ENCODE assay signal across 12 cellular contexts in genomic region chr20:32368930-32369329, GRCh38. TPM values are rescaled to one million over a fixed set of nuclear protein-coding genes. Genes with fewer than 3 reads are reported as not detected.
DNase-seq lines count a peak whose midpoint lies in the region; ATAC-seq and TF ChIP-seq lines count a peak whose summit lies in the region.
"Had no signal": no experiment of that assay in that cellular context is flagged by ENCODE, and none has a peak within 500 bp of the region (broad histone marks: within the 10 kb centered on the region; RNA-seq: fewer than 3 reads in every experiment).

No MANE protein-coding gene starts in this region.

- no peaks in the 10 kb centered on the region for H3K9me3 ChIP-seq in smooth muscle cell (replicated peaks; ENCODE audit: low read depth)
- H3K9me3 ChIP-seq: breast epithelium, right atrium auricular region had no signal

- peak overlapping the region; percentile 50 for H3K27ac ChIP-seq in smooth muscle cell (ENCODE audit: low read depth)
- H3K27ac ChIP-seq: breast epithelium, right atrium auricular region had no signal

- H3F3A ChIP-seq in smooth muscle cell (ENCODE audit: low read depth): peaks cover 7% of the 10 kb centered on the region

- no peak overlapping the region for H3K9ac ChIP-seq in smooth muscle cell (ENCODE audit: low read depth)

- 64% methylated on average over 6 of the region's 6 CpGs for WGBS in smooth muscle cell (ENCODE audit: low lambda C conversion rate)

- H3K4me3 ChIP-seq in choroid plexus epithelial cell (ENCODE audit: low read depth, low read length) (no peak overlapping the region), smooth muscle cell (no peak overlapping the region)
- H3K4me3 ChIP-seq: breast epithelium, right atrium auricular region had no signal

- peaks cover 99% of the 10 kb centered on the region for H4K20me1 ChIP-seq in smooth muscle cell (ENCODE audit: low read depth)

- H2AFZ ChIP-seq in smooth muscle cell (ENCODE audit: low read depth): no peak overlapping the region

- peak overlapping the region; percentile 46 for H3K4me2 ChIP-seq in smooth muscle cell

- H3K27me3 Mint-ChIP-seq in activated T-cell treated with anti-CD3 and anti-CD28 coated beads, Interleukin-2, amount 50 U/mL, for 24 hours: no peaks in the 10 kb centered on the region
- no peaks in the 10 kb centered on the region for H3K27me3 Mint-ChIP-seq in activated T-cell treated with anti-CD3 and anti-CD28 coated beads, Interleukin-2, amount 50 U/mL, for 72 hours (ENCODE audit: low read depth)
- H3K27me3 Mint-ChIP-seq: activated CD4-positive, alpha-beta memory T cell treated with anti-CD3 and anti-CD28 coated beads for 36 hours had no signal

- H3K27me3 ChIP-seq in smooth muscle cell (ENCODE audit: low read depth): no peaks in the 10 kb centered on the region
- H3K27me3 ChIP-seq: breast epithelium, right atrium auricular region had no signal

- H3K9me3 Mint-ChIP-seq in activated T-cell treated with anti-CD3 and anti-CD28 coated beads, Interleukin-2, amount 50 U/mL, for 24 hours: no peaks in the 10 kb centered on the region
- H3K9me3 Mint-ChIP-seq in activated T-cell treated with anti-CD3 and anti-CD28 coated beads, Interleukin-2, amount 50 U/mL, for 72 hours: no peaks in the 10 kb centered on the region
- H3K9me3 Mint-ChIP-seq: activated CD4-positive, alpha-beta memory T cell treated with anti-CD3 and anti-CD28 coated beads for 36 hours had no signal

- peak overlapping the region; percentile 53 for H3K27ac Mint-ChIP-seq in activated T-cell treated with anti-CD3 and anti-CD28 coated beads, Interleukin-2, amount 50 U/mL, for 24 hours
- H3K27ac Mint-ChIP-seq in activated T-cell treated with anti-CD3 and anti-CD28 coated beads, Interleukin-2, amount 50 U/mL, for 72 hours: no peak overlapping the region

- no peak for ATAC-seq in activated T-cell treated with anti-CD3 and anti-CD28 coated beads, Interleukin-2, amount 50 U/mL, for 72 hours (replicated peaks in 1 of 2)

- peaks cover 72% of the 10 kb centered on the region for H3K36me3 Mint-ChIP-seq in activated T-cell treated with anti-CD3 and anti-CD28 coated beads, Interleukin-2, amount 50 U/mL, for 24 hours (ENCODE audit: low read depth)
- H3K36me3 Mint-ChIP-seq in activated T-cell treated with anti-CD3 and anti-CD28 coated beads, Interleukin-2, amount 50 U/mL, for 72 hours (ENCODE audit: insufficient read depth in 2 of 2): peaks cover 2 to 31% of the 10 kb centered on the region in 2 donors

- no peak for DNase-seq in activated T-cell treated with anti-CD3 and anti-CD28 coated beads, Interleukin-2, amount 50 U/mL, for 24 hours
- no peak for DNase-seq in activated T-cell treated with anti-CD3 and anti-CD28 coated beads, Interleukin-2, amount 50 U/mL, for 72 hours
- peak; percentile 32 for DNase-seq in M059J (ENCODE audit: low read depth)
- peak; percentile 82 for DNase-seq in choroid plexus epithelial cell (ENCODE audit: low read depth)
- no peak for DNase-seq in smooth muscle cell (lab: John Stamatoyannopoulos, UW; ENCODE audit: unreplicated experiment)
- DNase-seq in NCI-H446 (lab: John Stamatoyannopoulos, UW): no peak
- no peak for DNase-seq in GM19240 (ENCODE audit: insufficient read length, low spot score)
- no peak for DNase-seq in activated effector memory CD4-positive, alpha-beta T cell treated with anti-CD3 and anti-CD28 coated beads, Interleukin-2, amount 50 U/mL, for 16 hours
- DNase-seq: activated CD4-positive, alpha-beta memory T cell treated with anti-CD3 and anti-CD28 coated beads for 36 hours; Right ventricle myocardium superior had no signal

- peaks cover 99% of the 10 kb centered on the region for H3K79me2 ChIP-seq in smooth muscle cell (ENCODE audit: low read depth)

- no peak overlapping the region for H3K4me3 Mint-ChIP-seq in activated T-cell treated with anti-CD3 and anti-CD28 coated beads, Interleukin-2, amount 50 U/mL, for 24 hours
- peak overlapping the region in 1 of 2 donors; percentile 39 for H3K4me3 Mint-ChIP-seq in activated T-cell treated with anti-CD3 and anti-CD28 coated beads, Interleukin-2, amount 50 U/mL, for 72 hours
- H3K4me3 Mint-ChIP-seq: activated CD4-positive, alpha-beta memory T cell treated with anti-CD3 and anti-CD28 coated beads for 36 hours had no signal

- peaks cover 21% of the 10 kb centered on the region for H3K4me1 ChIP-seq in smooth muscle cell (ENCODE audit: low read depth)

- TF ChIP-seq CTCF in choroid plexus epithelial cell (conservative IDR thresholded peaks at IDR 0.05; ENCODE audit: low read depth, low read length) (no peak), smooth muscle cell (IDR thresholded peaks at IDR 0.05; ENCODE audit: borderline replicate concordance, insufficient read depth, poor library complexity, severe bottlenecking) (no peak)

- H3K36me3 ChIP-seq in smooth muscle cell (ENCODE audit: low read depth): peaks cover 4% of the 10 kb centered on the region
- H3K36me3 ChIP-seq: breast epithelium had no signal

- peaks cover 48% of the 10 kb centered on the region for H3K4me1 Mint-ChIP-seq in activated T-cell treated with anti-CD3 and anti-CD28 coated beads, Interleukin-2, amount 50 U/mL, for 24 hours (ENCODE audit: low read depth)
- H3K4me1 Mint-ChIP-seq in activated T-cell treated with anti-CD3 and anti-CD28 coated beads, Interleukin-2, amount 50 U/mL, for 72 hours (ENCODE audit: low read depth): peaks cover 54% of the 10 kb centered on the region

RNA-seq across cellular contexts. Expression of gene ASXL1, which starts 10.8 kb away (rescaled TPM):
- 100 to 1,000 TPM; 158 to 168 TPM for total RNA-seq in activated T-cell treated with anti-CD3 and anti-CD28 coated beads, Interleukin-2, amount 50 U/mL, for 72 hours
- 27.4 and 43.5 TPM in 2 replicates for total RNA-seq in M059J (2014; rRNA removed; shearing (Covaris generic))
- 59.3 and 62.1 TPM in 2 replicates for total RNA-seq in smooth muscle cell
- 46.5 and 76.4 TPM in 2 replicates for polyA plus RNA-seq in smooth muscle cell

Comparison
In these comparisons a context has a peak if more than half of its experiments do, and no peak if none do; other contexts are left out.
1. DNase-seq: peak in M059J (single experiment) and choroid plexus epithelial cell (single experiment); none in activated T-cell treated with anti-CD3 and anti-CD28 coated beads, Interleukin-2, amount 50 U/mL, for 24 hours (single experiment), activated T-cell treated with anti-CD3 and anti-CD28 coated beads, Interleukin-2, amount 50 U/mL, for 72 hours (0 of 2), smooth muscle cell (single experiment), NCI-H446 (0 of 2), GM19240 (single experiment) and activated effector memory CD4-positive, alpha-beta T cell treated with anti-CD3 and anti-CD28 coated beads, Interleukin-2, amount 50 U/mL, for 16 hours (single experiment).